ENCODE assay signal across 8 cellular contexts in genomic region chr5:173616577-173617118, GRCh38. TPM values are rescaled to one million over a fixed set of nuclear protein-coding genes. Genes with fewer than 3 reads are reported as not detected.
DNase-seq lines count a peak whose midpoint lies in the region; ATAC-seq and TF ChIP-seq lines count a peak whose summit lies in the region.

TSS of gene BOD1 (minus strand) at chr5:173616650. CDS start at chr5:173616436, 214 bp downstream.

- H3K27me3 ChIP-seq in Peyer's patch (no peaks in the 10 kb centered on the region), esophagus (ENCODE audit: control insufficient read depth in 1 of 2, insufficient read depth in 2 of 2, low read length in 2 of 2) (no peaks in the 10 kb centered on the region), mucosa of stomach (ENCODE audit: control insufficient read depth, insufficient read depth, low read length) (no peaks in the 10 kb centered on the region)

- peak within 1 kb of the TSS; percentile 80 for H3K9ac ChIP-seq in mucosa of stomach (ENCODE audit: low read length)

- TF ChIP-seq CTCF in Peyer's patch (IDR thresholded peaks at IDR 0.05) = no peak

- DNase-seq in DMS53 treated with DMSO at 0.1 percent for 48 hours (lab: John Stamatoyannopoulos, UW; ENCODE audit: unreplicated experiment) (peak; percentile 99), Peyer's patch (peak; percentile 95 to 98 (median 96))
- DNase-seq in activated T-cell treated with anti-CD3 and anti-CD28 coated beads, Interleukin-2, amount 50 U/mL, for 48 hours = peak; percentile 94 to 95
- peak; percentile 94 for DNase-seq in stimulated activated CD8-positive, alpha-beta memory T cell treated with anti-CD3 and anti-CD28 coated beads, Interleukin-4, amount 100 ng/mL, for 48 hours

- H3K27ac ChIP-seq in KOPT-K1 (ENCODE audit: low read depth, low read length, poor library complexity, severe bottlenecking) = peak within 1 kb of the TSS; percentile 67
- H3K27ac ChIP-seq in Peyer's patch = peak within 1 kb of the TSS; percentile 87 to 95 (median 90)
- H3K27ac ChIP-seq in esophagus (ENCODE audit: low read depth in 2 of 2, low read length in 1 of 2) = peak within 1 kb of the TSS; percentile 94

- WGBS in esophagus, 2 donors = 2 to 3% methylated on average over 34 to 37 of the region's 37 CpGs

- H3K4me1 ChIP-seq in Peyer's patch (peaks cover 0 to 17% (median 7%) of the 10 kb centered on the region in 4 donors), esophagus (ENCODE audit: control insufficient read depth in 2 of 2, insufficient read depth in 2 of 2, low read length in 1 of 2) (no peaks in the 10 kb centered on the region), mucosa of stomach (ENCODE audit: control insufficient read depth, insufficient read depth, low read length) (peaks cover 6% of the 10 kb centered on the region)

- peak within 1 kb of the TSS; percentile 80 to 92 (median 86) for H3K4me3 ChIP-seq in Peyer's patch
- H3K4me3 ChIP-seq in esophagus (ENCODE audit: low read depth in 1 of 2, low read length in 2 of 2) = peak within 1 kb of the TSS; percentile 95
- peak within 1 kb of the TSS; percentile 0 for H3K4me3 ChIP-seq in mucosa of stomach (ENCODE audit: low read length)

- peaks cover 26% of the 10 kb centered on the region for H3K36me3 ChIP-seq in KOPT-K1 (ENCODE audit: insufficient read depth, low read length)
- peaks cover 0 to 9% (median 0%) of the 10 kb centered on the region in 3 donors for H3K36me3 ChIP-seq in Peyer's patch
- H3K36me3 ChIP-seq in esophagus (ENCODE audit: control insufficient read depth in 2 of 2, insufficient read depth in 2 of 2, low read length in 1 of 2) = peaks cover 0 to 2% of the 10 kb centered on the region in 2 donors
- no peaks in the 10 kb centered on the region for H3K36me3 ChIP-seq in mucosa of stomach (ENCODE audit: control insufficient read depth, insufficient read depth, low read length)

- peak; percentile 94 for ATAC-seq in GM21825 (IDR thresholded peaks at IDR 0.05; ENCODE audit: unreplicated experiment)

- no peaks in the 10 kb centered on the region for H3K9me3 ChIP-seq in KOPT-K1 (ENCODE audit: insufficient read depth, low read length, poor library complexity, severe bottlenecking)
- H3K9me3 ChIP-seq in Peyer's patch = no peaks in the 10 kb centered on the region
- no peaks in the 10 kb centered on the region for H3K9me3 ChIP-seq in esophagus (ENCODE audit: control insufficient read depth in 2 of 2, insufficient read depth in 1 of 2, low read depth in 1 of 2, low read length in 1 of 2)
- no peaks in the 10 kb centered on the region for H3K9me3 ChIP-seq in mucosa of stomach (ENCODE audit: control insufficient read depth, low read length)

- no peak for TF ChIP-seq POLR2A in Peyer's patch (IDR thresholded peaks at IDR 0.05)

RNA-seq across cellular contexts. Expression of gene BOD1, which starts in this region (rescaled TPM):
- 10 to 100 TPM; 21.0 to 57.8 (median 27.3) TPM for total RNA-seq in Peyer's patch
- 10 to 100 TPM; 17.3 to 23.3 TPM for polyA plus RNA-seq in esophagus

Comparison
In these comparisons a context has a peak if more than half of its experiments do, and no peak if none do; other contexts are left out.
1. Peak in every context shown above with its lines: DNase-seq, ATAC-seq, H3K4me3 ChIP-seq and H3K27ac ChIP-seq.
2. H3K4me3 ChIP-seq: peak in every context shown above with its lines; median percentile 95 in esophagus; 86 in Peyer's patch; 0 in mucosa of stomach.